In the genomic region with DNA sequence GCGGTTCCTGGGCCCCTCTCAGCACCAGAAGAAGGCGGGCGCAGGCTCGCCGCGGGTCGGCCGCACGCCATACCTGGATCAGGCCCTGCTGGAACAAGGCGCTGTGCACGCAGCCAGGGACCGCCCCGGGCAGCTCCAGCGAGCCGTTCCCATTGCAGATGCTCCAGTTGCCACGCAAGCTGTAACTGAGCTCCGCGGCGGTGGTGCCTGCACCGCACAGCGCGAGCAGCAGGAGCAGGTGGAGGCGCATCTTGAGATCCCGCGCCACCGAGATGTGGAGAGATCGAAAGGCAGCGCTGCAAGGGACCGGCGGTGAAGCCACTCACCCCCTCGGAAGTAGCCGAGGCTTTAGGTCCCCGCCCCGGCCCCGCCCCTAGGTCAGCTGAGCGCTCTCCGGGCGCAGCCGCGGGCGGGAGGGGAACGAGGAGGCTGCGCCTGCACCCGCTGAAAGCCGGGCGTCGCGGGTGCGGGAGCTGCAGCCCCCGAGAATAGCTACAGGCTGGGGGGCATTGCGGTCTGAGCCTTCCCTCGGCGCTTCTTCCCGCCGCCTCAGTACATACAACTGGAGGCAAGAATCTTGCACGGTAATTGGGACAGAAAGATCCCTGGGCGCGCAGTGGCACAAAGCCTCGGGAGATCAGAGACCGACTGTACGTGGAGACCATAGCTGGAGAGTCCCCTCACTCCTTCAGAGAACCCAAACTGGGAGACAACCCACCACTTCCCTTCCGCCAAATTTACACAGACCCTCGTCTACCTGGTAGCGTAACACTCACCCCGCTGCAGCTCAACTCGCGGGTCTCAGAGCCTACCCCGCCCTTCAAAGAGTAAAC, we compare ENCODE assay signal across 8 cellular contexts. TPM values are rescaled to one million over a fixed set of nuclear protein-coding genes. Genes with fewer than 3 reads are reported as not detected.
DNase-seq lines count a peak whose midpoint lies in the region; ATAC-seq, FAIRE-seq and TF ChIP-seq lines count a peak whose summit lies in the region.

MANBA (minus strand) TSS at position 324 of the 833 bp plus-strand sequence; CDS start at position 250, 74 bp downstream.

- H3K4me3 ChIP-seq in heart left ventricle (peak within 1 kb of the TSS; percentile 70 to 99 (median 84)), transverse colon (peak within 1 kb of the TSS; percentile 67 to 95 (median 75))

- H3K36me3 ChIP-seq in heart left ventricle: no peaks in the 10 kb centered on the region
- no peaks in the 10 kb centered on the region for H3K36me3 ChIP-seq in transverse colon

- peaks cover 0 to 34% (median 11%) of the 10 kb centered on the region in 12 donors for H3K4me1 ChIP-seq in heart left ventricle
- H3K4me1 ChIP-seq in transverse colon: peaks cover 0 to 11% (median 6%) of the 10 kb centered on the region in 4 donors

- TF ChIP-seq EP300 in transverse colon (IDR thresholded peaks at IDR 0.05; ENCODE audit: low read depth): no peak

- 0 to 1% (median 1%) methylated on average over 33 to 68 of the region's 68 CpGs for WGBS in heart left ventricle, 4 donors
- WGBS in transverse colon (ENCODE audit: low coverage in 1 of 2), 2 donors: 0% methylated on average over 25 of the region's 68 CpGs; no CpG with 5 or more reads in 1 of the 2 donors

- H3K27me3 ChIP-seq in heart left ventricle (no peaks in the 10 kb centered on the region), transverse colon (no peaks in the 10 kb centered on the region)

- no peaks in the 10 kb centered on the region for H3K9me3 ChIP-seq in heart left ventricle
- H3K9me3 ChIP-seq in transverse colon: no peaks in the 10 kb centered on the region

- intact Hi-C loops in heart left ventricle (cut with DNase I): loop anchor here in 5 of 10 donors (2.0 to 10.0 kb wide), 7 partner anchors 46 to 254 kb away; partner anchors contain the start of genes CISD2 (in 2 of the 5), UBE2D3 (in 2 of the 5) and SLC9B1 (in 1 of the 5)
- intact Hi-C loops in posterior cingulate gyrus (cut with DNase I): loop anchor here (1.0 kb wide), 1 partner anchor 64 kb away; no protein-coding TSS in a partner anchor
- intact Hi-C loops in transverse colon (cut with DNase I; ENCODE audit: low total_unique reads): no loop called here

- TF ChIP-seq CTCF in heart left ventricle (IDR thresholded peaks at IDR 0.05): peak in 1 of 12 donors; percentile 22
- no peak for TF ChIP-seq CTCF in transverse colon (IDR thresholded peaks at IDR 0.05)

- in situ Hi-C loops in transverse colon (cut with MboI; ENCODE audit: low pct_ligation_motif_present in 1 of 4, low pct_unique_long_range_greater_than_20kb in 1 of 4, low sequenced_read_pairs in 3 of 4): no loop called here

- FAIRE-seq in GM12892 (lab: Jason Lieb, UNC): peak; percentile 91

- peak; percentile 92 for ATAC-seq in HG02759 (IDR thresholded peaks at IDR 0.05; ENCODE audit: unreplicated experiment)
- ATAC-seq in heart left ventricle: peak; percentile 96 to 99 (median 98)

- peak; percentile 92 for DNase-seq in GM12892 (ENCODE audit: insufficient read length)
- DNase-seq in NCI-H1105 treated with DMSO at 0.1 percent for 48 hours (lab: John Stamatoyannopoulos, UW): peak; percentile 55
- peak; percentile 35 to 64 for DNase-seq in SW 1271 (lab: John Stamatoyannopoulos, UW)
- peak; percentile 79 for DNase-seq in activated naive CD8-positive, alpha-beta T cell treated with anti-CD3 and anti-CD28 coated beads, Interleukin-2, amount 50 U/mL, for 16 hours (ENCODE audit: low read depth, low spot score)
- peak; percentile 86 to 93 (median 89) for DNase-seq in heart left ventricle
- peak; percentile 71 to 98 (median 81) for DNase-seq in posterior cingulate gyrus
- DNase-seq in transverse colon: peak; percentile 90

- H3K27ac ChIP-seq in heart left ventricle: peak within 1 kb of the TSS in 11 of 12 donors; percentile 70 to 98 (median 82)
- H3K27ac ChIP-seq in transverse colon: peak within 1 kb of the TSS; percentile 84 to 92 (median 88)

- TF ChIP-seq POLR2A in GM12892 (IDR thresholded peaks at IDR 0.05; ENCODE audit: low read depth, low read length) (peak; percentile 92), heart left ventricle (IDR thresholded peaks at IDR 0.05) (peak in 1 of 2 donors; percentile 72), transverse colon (IDR thresholded peaks at IDR 0.05) (peak; percentile 74)

RNA-seq across cellular contexts. Expression of gene MANBA, which starts in this region (rescaled TPM):
- polyA plus RNA-seq in GM12892 (2012; ENCODE audit: missing spikeins): 19.6 TPM
- 10 to 100 TPM; 25.0 to 44.0 (median 36.9) TPM for total RNA-seq in heart left ventricle
- polyA plus RNA-seq in heart left ventricle: 10 to 100 TPM in 1 of 2 donors, 1 to 10 TPM in 1; 6.2 to 16.9 TPM
- 100 to 1,000 TPM in 1 of 4 donors, 10 to 100 TPM in 2, 1 to 10 TPM in 1; 7.5 to 110 (median 27.9) TPM for total RNA-seq in transverse colon

Comparison
In these comparisons a context has a peak if more than half of its experiments do, and no peak if none do; other contexts are left out.
1. Peak in every context shown above with its lines: DNase-seq, ATAC-seq, H3K4me3 ChIP-seq and H3K27ac ChIP-seq.